In genomic region chr12:57500213-57500612, GRCh38 we compare ENCODE assay signal across 2 cellular contexts.
TF ChIP-seq lines count a peak whose summit lies in the region.

No MANE protein-coding gene starts in this region.

TF ChIP-seq in GM12891, 5 proteins besides CTCF, POLR2A, EP300 and RAD21:
- TF ChIP-seq SPI1 (IDR thresholded peaks at IDR 0.05; ENCODE audit: low read depth, low read length), result no peak
- TF ChIP-seq POU2F2 (IDR thresholded peaks at IDR 0.05; ENCODE audit: low read depth, low read length), result no peak
- TF ChIP-seq TAF1 (IDR thresholded peaks at IDR 0.05; ENCODE audit: low read depth, low read length), result no peak
- no peak for TF ChIP-seq PAX5 (IDR thresholded peaks at IDR 0.05; ENCODE audit: insufficient read depth, low read length, severe bottlenecking)
- TF ChIP-seq POLR2AphosphoS5 (IDR thresholded peaks at IDR 0.05; ENCODE audit: low read depth, low read length), result no peak

TF ChIP-seq in H1, 55 proteins besides CTCF, POLR2A, EP300 and RAD21:
- TF ChIP-seq TBP (IDR thresholded peaks at IDR 0.05; ENCODE audit: low read depth, low read length) (no peak), POLR2AphosphoS5 (IDR thresholded peaks at IDR 0.05; ENCODE audit: low read depth, low read length) (0 out of 2 replicates have a peak, but pooled peaks have one; percentile 31), RXRA (IDR thresholded peaks at IDR 0.05; ENCODE audit: insufficient read depth, low read depth, low read length) (no peak)
